ENCODE assay signal across 1 cellular context in the genomic region with DNA sequence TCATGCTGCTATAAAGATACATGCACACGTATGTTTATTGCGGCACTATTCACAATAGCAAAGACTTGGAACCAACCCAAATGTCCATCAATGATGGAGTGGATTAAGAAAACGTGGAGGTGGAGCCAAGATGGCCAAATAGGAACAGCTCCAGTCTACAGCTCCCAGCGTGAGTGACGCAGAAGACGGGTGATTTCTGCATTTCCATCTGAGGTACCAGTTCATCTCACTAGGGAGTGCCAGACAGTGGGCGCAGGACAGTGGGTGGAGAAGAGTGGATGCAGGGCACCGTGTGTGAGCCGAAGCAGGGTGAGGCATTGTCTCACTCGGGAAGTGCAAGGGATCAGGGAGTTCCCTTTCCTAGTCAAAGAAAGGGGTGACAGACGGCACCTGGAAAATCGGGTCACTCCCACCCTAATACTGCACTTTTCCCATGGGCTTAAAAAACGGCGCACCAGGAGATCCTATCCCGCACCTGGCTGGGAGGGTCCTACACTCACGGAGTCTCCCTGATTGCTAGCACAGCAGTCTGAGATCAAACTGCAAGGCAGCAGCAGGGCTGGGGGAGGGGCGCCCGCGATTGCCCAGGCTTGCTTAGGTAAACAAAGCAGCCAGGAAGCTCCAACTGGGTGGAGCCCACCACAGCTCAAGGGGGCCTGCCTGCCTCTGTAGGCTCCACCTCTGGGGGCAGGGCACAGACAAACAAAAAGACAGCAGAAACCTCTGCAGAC.
TF ChIP-seq lines count a peak whose summit lies in the region.
"Not testable (repeated sequence)": the region's sequence is repeated elsewhere in the genome, so short reads cannot be mapped to it uniquely, and the experiment has no call there.

No MANE protein-coding gene starts in this region.

TF ChIP-seq in HepG2, 621 proteins besides CTCF, POLR2A, EP300 and RAD21 (continued from another document):
- peak; percentile 79; the same call in 1 of the 2 replicates for TF ChIP-seq ZNF766 (CRISPR knock-in tag; IDR thresholded peaks at IDR 0.05; ENCODE audit: borderline replicate concordance)
- TF ChIP-seq, protein P1, sequence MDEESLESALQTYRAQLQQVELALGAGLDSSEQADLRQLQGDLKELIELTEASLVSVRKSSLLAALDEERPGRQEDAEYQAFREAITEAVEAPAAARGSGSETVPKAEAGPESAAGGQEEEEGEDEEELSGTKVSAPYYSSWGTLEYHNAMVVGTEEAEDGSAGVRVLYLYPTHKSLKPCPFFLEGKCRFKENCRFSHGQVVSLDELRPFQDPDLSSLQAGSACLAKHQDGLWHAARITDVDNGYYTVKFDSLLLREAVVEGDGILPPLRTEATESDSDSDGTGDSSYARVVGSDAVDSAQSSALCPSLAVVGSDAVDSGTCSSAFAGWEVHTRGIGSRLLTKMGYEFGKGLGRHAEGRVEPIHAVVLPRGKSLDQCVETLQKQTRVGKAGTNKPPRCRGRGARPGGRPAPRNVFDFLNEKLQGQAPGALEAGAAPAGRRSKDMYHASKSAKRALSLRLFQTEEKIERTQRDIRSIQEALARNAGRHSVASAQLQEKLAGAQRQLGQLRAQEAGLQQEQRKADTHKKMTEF (CRISPR knock-in tag; IDR thresholded peaks at IDR 0.05), result peak; percentile 52; the same call in 1 of the 2 replicates
- 0 out of 2 replicates have a peak, but pooled peaks have one; percentile 15 for TF ChIP-seq NCOA2 (CRISPR knock-in tag; IDR thresholded peaks at IDR 0.05)
- TF ChIP-seq, protein P2, sequence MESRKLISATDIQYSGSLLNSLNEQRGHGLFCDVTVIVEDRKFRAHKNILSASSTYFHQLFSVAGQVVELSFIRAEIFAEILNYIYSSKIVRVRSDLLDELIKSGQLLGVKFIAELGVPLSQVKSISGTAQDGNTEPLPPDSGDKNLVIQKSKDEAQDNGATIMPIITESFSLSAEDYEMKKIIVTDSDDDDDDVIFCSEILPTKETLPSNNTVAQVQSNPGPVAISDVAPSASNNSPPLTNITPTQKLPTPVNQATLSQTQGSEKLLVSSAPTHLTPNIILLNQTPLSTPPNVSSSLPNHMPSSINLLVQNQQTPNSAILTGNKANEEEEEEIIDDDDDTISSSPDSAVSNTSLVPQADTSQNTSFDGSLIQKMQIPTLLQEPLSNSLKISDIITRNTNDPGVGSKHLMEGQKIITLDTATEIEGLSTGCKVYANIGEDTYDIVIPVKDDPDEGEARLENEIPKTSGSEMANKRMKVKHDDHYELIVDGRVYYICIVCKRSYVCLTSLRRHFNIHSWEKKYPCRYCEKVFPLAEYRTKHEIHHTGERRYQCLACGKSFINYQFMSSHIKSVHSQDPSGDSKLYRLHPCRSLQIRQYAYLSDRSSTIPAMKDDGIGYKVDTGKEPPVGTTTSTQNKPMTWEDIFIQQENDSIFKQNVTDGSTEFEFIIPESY (CRISPR knock-in tag; IDR thresholded peaks at IDR 0.05), result peak; percentile 42; the same call in 1 of the 2 replicates
- 0 out of 2 replicates have a peak, but pooled peaks have one; percentile 23 for TF ChIP-seq SP5 (CRISPR knock-in tag; IDR thresholded peaks at IDR 0.05; ENCODE audit: borderline replicate concordance, low read depth)
- TF ChIP-seq, protein P3, sequence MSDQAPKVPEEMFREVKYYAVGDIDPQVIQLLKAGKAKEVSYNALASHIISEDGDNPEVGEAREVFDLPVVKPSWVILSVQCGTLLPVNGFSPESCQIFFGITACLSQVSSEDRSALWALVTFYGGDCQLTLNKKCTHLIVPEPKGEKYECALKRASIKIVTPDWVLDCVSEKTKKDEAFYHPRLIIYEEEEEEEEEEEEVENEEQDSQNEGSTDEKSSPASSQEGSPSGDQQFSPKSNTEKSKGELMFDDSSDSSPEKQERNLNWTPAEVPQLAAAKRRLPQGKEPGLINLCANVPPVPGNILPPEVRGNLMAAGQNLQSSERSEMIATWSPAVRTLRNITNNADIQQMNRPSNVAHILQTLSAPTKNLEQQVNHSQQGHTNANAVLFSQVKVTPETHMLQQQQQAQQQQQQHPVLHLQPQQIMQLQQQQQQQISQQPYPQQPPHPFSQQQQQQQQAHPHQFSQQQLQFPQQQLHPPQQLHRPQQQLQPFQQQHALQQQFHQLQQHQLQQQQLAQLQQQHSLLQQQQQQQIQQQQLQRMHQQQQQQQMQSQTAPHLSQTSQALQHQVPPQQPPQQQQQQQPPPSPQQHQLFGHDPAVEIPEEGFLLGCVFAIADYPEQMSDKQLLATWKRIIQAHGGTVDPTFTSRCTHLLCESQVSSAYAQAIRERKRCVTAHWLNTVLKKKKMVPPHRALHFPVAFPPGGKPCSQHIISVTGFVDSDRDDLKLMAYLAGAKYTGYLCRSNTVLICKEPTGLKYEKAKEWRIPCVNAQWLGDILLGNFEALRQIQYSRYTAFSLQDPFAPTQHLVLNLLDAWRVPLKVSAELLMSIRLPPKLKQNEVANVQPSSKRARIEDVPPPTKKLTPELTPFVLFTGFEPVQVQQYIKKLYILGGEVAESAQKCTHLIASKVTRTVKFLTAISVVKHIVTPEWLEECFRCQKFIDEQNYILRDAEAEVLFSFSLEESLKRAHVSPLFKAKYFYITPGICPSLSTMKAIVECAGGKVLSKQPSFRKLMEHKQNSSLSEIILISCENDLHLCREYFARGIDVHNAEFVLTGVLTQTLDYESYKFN (CRISPR knock-in tag; conservative IDR thresholded peaks at IDR 0.05), result 0 out of 2 replicates have a peak, but pooled peaks have one; percentile 20
- TF ChIP-seq, protein P4, sequence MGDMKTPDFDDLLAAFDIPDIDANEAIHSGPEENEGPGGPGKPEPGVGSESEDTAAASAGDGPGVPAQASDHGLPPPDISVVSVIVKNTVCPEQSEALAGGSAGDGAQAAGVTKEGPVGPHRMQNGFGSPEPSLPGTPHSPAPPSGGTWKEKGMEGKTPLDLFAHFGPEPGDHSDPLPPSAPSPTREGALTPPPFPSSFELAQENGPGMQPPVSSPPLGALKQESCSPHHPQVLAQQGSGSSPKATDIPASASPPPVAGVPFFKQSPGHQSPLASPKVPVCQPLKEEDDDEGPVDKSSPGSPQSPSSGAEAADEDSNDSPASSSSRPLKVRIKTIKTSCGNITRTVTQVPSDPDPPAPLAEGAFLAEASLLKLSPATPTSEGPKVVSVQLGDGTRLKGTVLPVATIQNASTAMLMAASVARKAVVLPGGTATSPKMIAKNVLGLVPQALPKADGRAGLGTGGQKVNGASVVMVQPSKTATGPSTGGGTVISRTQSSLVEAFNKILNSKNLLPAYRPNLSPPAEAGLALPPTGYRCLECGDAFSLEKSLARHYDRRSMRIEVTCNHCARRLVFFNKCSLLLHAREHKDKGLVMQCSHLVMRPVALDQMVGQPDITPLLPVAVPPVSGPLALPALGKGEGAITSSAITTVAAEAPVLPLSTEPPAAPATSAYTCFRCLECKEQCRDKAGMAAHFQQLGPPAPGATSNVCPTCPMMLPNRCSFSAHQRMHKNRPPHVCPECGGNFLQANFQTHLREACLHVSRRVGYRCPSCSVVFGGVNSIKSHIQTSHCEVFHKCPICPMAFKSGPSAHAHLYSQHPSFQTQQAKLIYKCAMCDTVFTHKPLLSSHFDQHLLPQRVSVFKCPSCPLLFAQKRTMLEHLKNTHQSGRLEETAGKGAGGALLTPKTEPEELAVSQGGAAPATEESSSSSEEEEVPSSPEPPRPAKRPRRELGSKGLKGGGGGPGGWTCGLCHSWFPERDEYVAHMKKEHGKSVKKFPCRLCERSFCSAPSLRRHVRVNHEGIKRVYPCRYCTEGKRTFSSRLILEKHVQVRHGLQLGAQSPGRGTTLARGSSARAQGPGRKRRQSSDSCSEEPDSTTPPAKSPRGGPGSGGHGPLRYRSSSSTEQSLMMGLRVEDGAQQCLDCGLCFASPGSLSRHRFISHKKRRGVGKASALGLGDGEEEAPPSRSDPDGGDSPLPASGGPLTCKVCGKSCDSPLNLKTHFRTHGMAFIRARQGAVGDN (CRISPR knock-in tag; IDR thresholded peaks at IDR 0.05), result peak; percentile 56
- TF ChIP-seq SALL1 (CRISPR knock-in tag; IDR thresholded peaks at IDR 0.05), result peak; percentile 33; the same call in 1 of the 2 replicates
- TF ChIP-seq, protein P5, sequence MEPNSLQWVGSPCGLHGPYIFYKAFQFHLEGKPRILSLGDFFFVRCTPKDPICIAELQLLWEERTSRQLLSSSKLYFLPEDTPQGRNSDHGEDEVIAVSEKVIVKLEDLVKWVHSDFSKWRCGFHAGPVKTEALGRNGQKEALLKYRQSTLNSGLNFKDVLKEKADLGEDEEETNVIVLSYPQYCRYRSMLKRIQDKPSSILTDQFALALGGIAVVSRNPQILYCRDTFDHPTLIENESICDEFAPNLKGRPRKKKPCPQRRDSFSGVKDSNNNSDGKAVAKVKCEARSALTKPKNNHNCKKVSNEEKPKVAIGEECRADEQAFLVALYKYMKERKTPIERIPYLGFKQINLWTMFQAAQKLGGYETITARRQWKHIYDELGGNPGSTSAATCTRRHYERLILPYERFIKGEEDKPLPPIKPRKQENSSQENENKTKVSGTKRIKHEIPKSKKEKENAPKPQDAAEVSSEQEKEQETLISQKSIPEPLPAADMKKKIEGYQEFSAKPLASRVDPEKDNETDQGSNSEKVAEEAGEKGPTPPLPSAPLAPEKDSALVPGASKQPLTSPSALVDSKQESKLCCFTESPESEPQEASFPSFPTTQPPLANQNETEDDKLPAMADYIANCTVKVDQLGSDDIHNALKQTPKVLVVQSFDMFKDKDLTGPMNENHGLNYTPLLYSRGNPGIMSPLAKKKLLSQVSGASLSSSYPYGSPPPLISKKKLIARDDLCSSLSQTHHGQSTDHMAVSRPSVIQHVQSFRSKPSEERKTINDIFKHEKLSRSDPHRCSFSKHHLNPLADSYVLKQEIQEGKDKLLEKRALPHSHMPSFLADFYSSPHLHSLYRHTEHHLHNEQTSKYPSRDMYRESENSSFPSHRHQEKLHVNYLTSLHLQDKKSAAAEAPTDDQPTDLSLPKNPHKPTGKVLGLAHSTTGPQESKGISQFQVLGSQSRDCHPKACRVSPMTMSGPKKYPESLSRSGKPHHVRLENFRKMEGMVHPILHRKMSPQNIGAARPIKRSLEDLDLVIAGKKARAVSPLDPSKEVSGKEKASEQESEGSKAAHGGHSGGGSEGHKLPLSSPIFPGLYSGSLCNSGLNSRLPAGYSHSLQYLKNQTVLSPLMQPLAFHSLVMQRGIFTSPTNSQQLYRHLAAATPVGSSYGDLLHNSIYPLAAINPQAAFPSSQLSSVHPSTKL (CRISPR knock-in tag; IDR thresholded peaks at IDR 0.05), result peak; percentile 64; the same call in 1 of the 2 replicates
- TF ChIP-seq SOX13 (IDR thresholded peaks at IDR 0.05), result not testable (repeated sequence)
- TF ChIP-seq SOX13 (CRISPR knock-in tag; conservative IDR thresholded peaks at IDR 0.05 in 1 of 2, IDR thresholded peaks at IDR 0.05 in 1 of 2), result peak in 1 of 2 experiments; percentile 32; a peak in 1 of 4 replicates
- TF ChIP-seq, protein P6, sequence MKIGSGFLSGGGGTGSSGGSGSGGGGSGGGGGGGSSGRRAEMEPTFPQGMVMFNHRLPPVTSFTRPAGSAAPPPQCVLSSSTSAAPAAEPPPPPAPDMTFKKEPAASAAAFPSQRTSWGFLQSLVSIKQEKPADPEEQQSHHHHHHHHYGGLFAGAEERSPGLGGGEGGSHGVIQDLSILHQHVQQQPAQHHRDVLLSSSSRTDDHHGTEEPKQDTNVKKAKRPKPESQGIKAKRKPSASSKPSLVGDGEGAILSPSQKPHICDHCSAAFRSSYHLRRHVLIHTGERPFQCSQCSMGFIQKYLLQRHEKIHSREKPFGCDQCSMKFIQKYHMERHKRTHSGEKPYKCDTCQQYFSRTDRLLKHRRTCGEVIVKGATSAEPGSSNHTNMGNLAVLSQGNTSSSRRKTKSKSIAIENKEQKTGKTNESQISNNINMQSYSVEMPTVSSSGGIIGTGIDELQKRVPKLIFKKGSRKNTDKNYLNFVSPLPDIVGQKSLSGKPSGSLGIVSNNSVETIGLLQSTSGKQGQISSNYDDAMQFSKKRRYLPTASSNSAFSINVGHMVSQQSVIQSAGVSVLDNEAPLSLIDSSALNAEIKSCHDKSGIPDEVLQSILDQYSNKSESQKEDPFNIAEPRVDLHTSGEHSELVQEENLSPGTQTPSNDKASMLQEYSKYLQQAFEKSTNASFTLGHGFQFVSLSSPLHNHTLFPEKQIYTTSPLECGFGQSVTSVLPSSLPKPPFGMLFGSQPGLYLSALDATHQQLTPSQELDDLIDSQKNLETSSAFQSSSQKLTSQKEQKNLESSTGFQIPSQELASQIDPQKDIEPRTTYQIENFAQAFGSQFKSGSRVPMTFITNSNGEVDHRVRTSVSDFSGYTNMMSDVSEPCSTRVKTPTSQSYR (CRISPR knock-in tag; IDR thresholded peaks at IDR 0.05; ENCODE audit: borderline replicate concordance), result peak; percentile 95
- TF ChIP-seq GATAD2A (CRISPR knock-in tag; IDR thresholded peaks at IDR 0.05), result 0 out of 2 replicates have a peak, but pooled peaks have one; percentile 24
- peak; percentile 55; the same call in 1 of the 2 replicates for TF ChIP-seq POGZ (CRISPR knock-in tag; IDR thresholded peaks at IDR 0.05)
- peak; percentile 75 for TF ChIP-seq ZMYM4 (CRISPR knock-in tag; IDR thresholded peaks at IDR 0.05)
- peak; percentile 64 for TF ChIP-seq FOXA3 (CRISPR knock-in tag; IDR thresholded peaks at IDR 0.05)
TF ChIP-seq in HepG2: peak in this region for 16; not testable (repeated sequence) for 605.
